Comparison of ENCODE assay signal across 26 cellular contexts in the genomic region with DNA sequence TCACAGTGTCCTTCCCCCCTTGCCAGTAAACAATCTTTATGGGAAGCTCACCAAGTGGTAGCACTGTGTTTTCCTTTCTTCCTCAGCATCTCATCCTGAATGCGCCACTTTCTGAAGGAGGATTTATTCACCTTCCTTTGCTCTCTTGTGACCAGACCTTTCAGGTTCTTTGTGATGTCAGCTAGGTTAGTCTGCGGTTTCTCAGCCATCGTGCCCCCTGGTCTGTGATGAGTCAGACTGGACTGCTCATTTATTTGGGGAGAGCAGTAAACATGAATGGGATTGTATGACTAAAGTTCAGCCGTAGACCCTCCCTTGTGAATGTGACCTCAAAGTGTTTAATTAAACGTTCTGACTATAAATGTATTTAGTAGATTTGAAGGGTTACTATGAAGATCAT.
DNase-seq lines count a peak whose midpoint lies in the region; ATAC-seq, FAIRE-seq and TF ChIP-seq lines count a peak whose summit lies in the region.
"Had no signal": no experiment of that assay in that cellular context is flagged by ENCODE, and none has a peak within 500 bp of the region (broad histone marks: within the 10 kb centered on the region; RNA-seq: fewer than 3 reads in every experiment).

No MANE protein-coding gene starts in this region.

- FAIRE-seq in RCC 7860 (lab: Jason Lieb, UNC): peak; percentile 89
- FAIRE-seq: frontal cortex had no signal

- peaks cover 7% of the 10 kb centered on the region for H3K27me3 Mint-ChIP-seq in activated CD4-positive, alpha-beta T cell treated with anti-CD3 and anti-CD28 coated beads for 36 hours

- no peaks in the 10 kb centered on the region for H3K9me3 ChIP-seq in HEK293 (ENCODE audit: control insufficient read depth, insufficient read depth, low read depth, low read length)
- H3K9me3 ChIP-seq in fibroblast of lung (ENCODE audit: control insufficient read depth, insufficient read depth, low read depth, low read length): no peaks in the 10 kb centered on the region
- H3K9me3 ChIP-seq: HAP-1, right atrium auricular region had no signal

- no peaks in the 10 kb centered on the region for H3K9me3 Mint-ChIP-seq in stimulated activated effector memory CD8-positive, alpha-beta T cell treated with anti-CD3 and anti-CD28 coated beads, Interleukin-12 subunit alpha, Interleukin-12 subunit beta, amount 100 ng/mL, for 72 hours
- H3K9me3 Mint-ChIP-seq in activated CD4-positive, alpha-beta T cell treated with anti-CD3 and anti-CD28 coated beads for 36 hours (ENCODE audit: low read depth): no peaks in the 10 kb centered on the region
- H3K9me3 Mint-ChIP-seq: activated CD4-positive, alpha-beta memory T cell treated with anti-CD3 and anti-CD28 coated beads for 36 hours; central memory CD8-positive, alpha-beta T cell; T-helper 2 cell treated with Interferon-gamma antibody and Interleukin-4, amounts not matched to agents 5 μg/mL and 100 μg/mL, for 36 hours had no signal

- H3K4me3 Mint-ChIP-seq in stimulated activated effector memory CD8-positive, alpha-beta T cell treated with anti-CD3 and anti-CD28 coated beads, Interleukin-12 subunit alpha, Interleukin-12 subunit beta, amount 100 ng/mL, for 72 hours: no peak overlapping the region
- H3K4me3 Mint-ChIP-seq in activated CD4-positive, alpha-beta T cell treated with anti-CD3 and anti-CD28 coated beads for 36 hours: no peak overlapping the region
- H3K4me3 Mint-ChIP-seq: activated CD4-positive, alpha-beta memory T cell treated with anti-CD3 and anti-CD28 coated beads for 36 hours; CD4-positive, CD25-positive, alpha-beta regulatory T cell; central memory CD8-positive, alpha-beta T cell; naive B cell; T-helper 2 cell treated with Interferon-gamma antibody and Interleukin-4, amounts not matched to agents 5 μg/mL and 100 μg/mL, for 36 hours; WTC11 had no signal

- ATAC-seq in stimulated activated effector memory CD8-positive, alpha-beta T cell treated with anti-CD3 and anti-CD28 coated beads, Interleukin-12 subunit alpha, Interleukin-12 subunit beta, amount 100 ng/mL, for 72 hours: peak; percentile 31
- ATAC-seq in activated CD4-positive, alpha-beta T cell treated with anti-CD3 and anti-CD28 coated beads for 36 hours: no peak
- no peak for ATAC-seq in GM21526 (IDR thresholded peaks at IDR 0.05; ENCODE audit: low FRiP score, unreplicated experiment)
- ATAC-seq: WTC11 had no signal

- H3K27ac ChIP-seq in HEK293 (ENCODE audit: extremely low read depth, low read depth, low read length) (no peak overlapping the region), fibroblast of lung (ENCODE audit: insufficient read depth, low read length) (no peak overlapping the region)
- H3K27ac ChIP-seq: epithelial cell of prostate, right atrium auricular region, SK-N-MC had no signal

- CTCF ChIA-PET in HEK293 (lab: Yijun Ruan, JAX): no interaction called here
- CTCF ChIA-PET in activated CD4-positive, alpha-beta T cell treated with anti-CD3 and anti-CD28 coated beads for 36 hours (lab: Charles Lee): interaction anchor here (0.8 to 0.9 kb wide), 2 partner anchors 32 to 1440 kb away, joined by 3 read pairs; no protein-coding TSS in a partner anchor

- TF ChIP-seq CTCF in HEK293 (tag by site-specific recombination; IDR thresholded peaks at IDR 0.05) (no peak), fibroblast of lung (conservative IDR thresholded peaks at IDR 0.05 in 1 of 2, IDR thresholded peaks at IDR 0.05 in 1 of 2; ENCODE audit: low read depth in 1 of 2, low read length in 2 of 2) (no peak)

- POLR2A ChIA-PET in HEK293 (lab: Yijun Ruan, JAX): no interaction called here
- POLR2A ChIA-PET in activated CD4-positive, alpha-beta T cell treated with anti-CD3 and anti-CD28 coated beads for 36 hours (lab: Charles Lee): no interaction called here

- intact Hi-C loops in activated CD4-positive, alpha-beta T cell treated with anti-CD3 and anti-CD28 coated beads for 36 hours (cut with DNase I, micrococcal nuclease): no loop called here

- DNase-seq in RCC 7860 (ENCODE audit: low spot score) (peak; percentile 83), fibroblast of lung (ENCODE audit: low read depth in 2 of 2) (peak; percentile 58 to 86), NCI-H526 (lab: John Stamatoyannopoulos, UW) (no peak)
- DNase-seq in stimulated activated effector memory CD8-positive, alpha-beta T cell treated with anti-CD3 and anti-CD28 coated beads, Interleukin-12 subunit alpha, Interleukin-12 subunit beta, amount 100 ng/mL, for 72 hours (ENCODE audit: low spot score in 2 of 2): no peak
- DNase-seq in activated CD4-positive, alpha-beta T cell treated with anti-CD3 and anti-CD28 coated beads for 36 hours: no peak
- DNase-seq: activated CD4-positive, alpha-beta memory T cell treated with anti-CD3 and anti-CD28 coated beads for 36 hours; activated gamma-delta T cell treated with Interleukin-2 at 50 U/mL for 16 hours; activated T-cell treated with anti-CD3 and anti-CD28 coated beads for 4 hours; amniotic stem cell; CD4-positive, CD25-positive, alpha-beta regulatory T cell; DMS153; mesendoderm; MG63; naive B cell; NCI-H1436 treated with DMSO at 0.1 percent for 48 hours; NCI-H748 treated with DMSO at 0.1 percent for 48 hours had no signal

- H3K4me1 ChIP-seq in HEK293 (ENCODE audit: control insufficient read depth, insufficient read depth, low read length) (no peaks in the 10 kb centered on the region), fibroblast of lung (ENCODE audit: control insufficient read depth, extremely low read depth, insufficient read depth, low read length) (peaks cover 9% of the 10 kb centered on the region)

- no peak overlapping the region for H2AFZ ChIP-seq in fibroblast of lung (ENCODE audit: low read length)

- no peaks in the 10 kb centered on the region for H3K4me1 Mint-ChIP-seq in stimulated activated effector memory CD8-positive, alpha-beta T cell treated with anti-CD3 and anti-CD28 coated beads, Interleukin-12 subunit alpha, Interleukin-12 subunit beta, amount 100 ng/mL, for 72 hours
- peaks cover 5% of the 10 kb centered on the region for H3K4me1 Mint-ChIP-seq in activated CD4-positive, alpha-beta T cell treated with anti-CD3 and anti-CD28 coated beads for 36 hours
- H3K4me1 Mint-ChIP-seq: central memory CD8-positive, alpha-beta T cell; naive B cell had no signal

- H3K9ac ChIP-seq in fibroblast of lung (ENCODE audit: insufficient read depth, low read length): no peak overlapping the region

- H3K79me2 ChIP-seq in fibroblast of lung (ENCODE audit: control insufficient read depth, insufficient read depth, low read length): no peaks in the 10 kb centered on the region

- no peaks in the 10 kb centered on the region for H3K36me3 Mint-ChIP-seq in stimulated activated effector memory CD8-positive, alpha-beta T cell treated with anti-CD3 and anti-CD28 coated beads, Interleukin-12 subunit alpha, Interleukin-12 subunit beta, amount 100 ng/mL, for 72 hours
- H3K36me3 Mint-ChIP-seq in activated CD4-positive, alpha-beta T cell treated with anti-CD3 and anti-CD28 coated beads for 36 hours (ENCODE audit: low read depth): no peaks in the 10 kb centered on the region
- H3K36me3 Mint-ChIP-seq: activated CD4-positive, alpha-beta memory T cell treated with anti-CD3 and anti-CD28 coated beads for 36 hours; naive B cell had no signal

- no peaks in the 10 kb centered on the region for H3K36me3 ChIP-seq in HEK293 (ENCODE audit: control insufficient read depth in 2 of 2, insufficient read depth in 1 of 2, low read length in 2 of 2)
- H3K36me3 ChIP-seq in fibroblast of lung (ENCODE audit: control insufficient read depth, insufficient read depth, low read length): no peaks in the 10 kb centered on the region
- H3K36me3 ChIP-seq: HAP-1, right atrium auricular region had no signal

- H3K4me3 ChIP-seq in HEK293 (ENCODE audit: low read depth, low read length): no peak overlapping the region
- H3K4me3 ChIP-seq in fibroblast of lung (replicated peaks in 1 of 4; ENCODE audit: control extremely low read depth in 1 of 4, insufficient read depth in 1 of 4, low read depth in 3 of 4, low read length in 4 of 4): no peak overlapping the region
- H3K4me3 ChIP-seq: HAP-1, MG63, right atrium auricular region, SK-N-MC had no signal

- no peak overlapping the region for H3K27ac Mint-ChIP-seq in stimulated activated effector memory CD8-positive, alpha-beta T cell treated with anti-CD3 and anti-CD28 coated beads, Interleukin-12 subunit alpha, Interleukin-12 subunit beta, amount 100 ng/mL, for 72 hours
- H3K27ac Mint-ChIP-seq in activated CD4-positive, alpha-beta T cell treated with anti-CD3 and anti-CD28 coated beads for 36 hours: no peak overlapping the region
- H3K27ac Mint-ChIP-seq: activated CD4-positive, alpha-beta memory T cell treated with anti-CD3 and anti-CD28 coated beads for 36 hours; CD4-positive, CD25-positive, alpha-beta regulatory T cell; naive B cell; T-helper 2 cell treated with Interferon-gamma antibody and Interleukin-4, amounts not matched to agents 5 μg/mL and 100 μg/mL, for 36 hours; WTC11 had no signal

- H3K4me2 ChIP-seq in fibroblast of lung (ENCODE audit: extremely low read depth, insufficient read depth, low read length): no peak overlapping the region

- H3K27me3 ChIP-seq in fibroblast of lung (ENCODE audit: control insufficient read depth, insufficient read depth, low read length): no peaks in the 10 kb centered on the region
- H3K27me3 ChIP-seq: MG63, right atrium auricular region had no signal

- no peaks in the 10 kb centered on the region for H4K20me1 ChIP-seq in fibroblast of lung (ENCODE audit: control insufficient read depth, extremely low read depth, insufficient read depth, low read length)

TF ChIP-seq in HEK293, 187 proteins besides CTCF, POLR2A, EP300 and RAD21 (continues in another document):
- no peak for TF ChIP-seq ZSCAN23 (tag by site-specific recombination; IDR thresholded peaks at IDR 0.05)
- no peak for TF ChIP-seq ZNF707 (tag by site-specific recombination; IDR thresholded peaks at IDR 0.05)
- no peak for TF ChIP-seq ZBTB1 (tag by site-specific recombination; IDR thresholded peaks at IDR 0.05)
- TF ChIP-seq SETDB1 (IDR thresholded peaks at IDR 0.05; ENCODE audit: insufficient read length, low read length): peak; percentile 40
- TF ChIP-seq FEZF1 (tag by site-specific recombination; IDR thresholded peaks at IDR 0.05): peak; percentile 79
- TF ChIP-seq ZNF366 (tag by site-specific recombination; conservative IDR thresholded peaks at IDR 0.05): 0 out of 2 replicates have a peak, but pooled peaks have one; percentile 9
- 0 out of 2 replicates have a peak, but pooled peaks have one; percentile 36 for TF ChIP-seq ZNF629 (tag by site-specific recombination; IDR thresholded peaks at IDR 0.05)
- TF ChIP-seq ZBTB20 (tag by site-specific recombination; IDR thresholded peaks at IDR 0.05): no peak

Comparison
In these comparisons a context has a peak if more than half of its experiments do, and no peak if none do; other contexts are left out.
1. DNase-seq: peak in RCC 7860 (single experiment) and fibroblast of lung (2 of 2); none in stimulated activated effector memory CD8-positive, alpha-beta T cell treated with anti-CD3 and anti-CD28 coated beads, Interleukin-12 subunit alpha, Interleukin-12 subunit beta, amount 100 ng/mL, for 72 hours (0 of 2), activated CD4-positive, alpha-beta T cell treated with anti-CD3 and anti-CD28 coated beads for 36 hours (single experiment) and NCI-H526 (0 of 2).